In genomic region chr18:136433-136832, GRCh38 we compare ENCODE assay signal across 14 cellular contexts. TPM values are rescaled to one million over a fixed set of nuclear protein-coding genes. Genes with fewer than 3 reads are reported as not detected.
DNase-seq lines count a peak whose midpoint lies in the region; ATAC-seq and TF ChIP-seq lines count a peak whose summit lies in the region.
"Had no signal": no experiment of that assay in that cellular context is flagged by ENCODE, and none has a peak within 500 bp of the region (broad histone marks: within the 10 kb centered on the region; RNA-seq: fewer than 3 reads in every experiment).

No MANE protein-coding gene starts in this region.

- H3K27me3 ChIP-seq in H7 (ENCODE audit: control insufficient read depth, insufficient read depth, low read length): no peaks in the 10 kb centered on the region
- H3K27me3 ChIP-seq: left lung, Peyer's patch had no signal

- ATAC-seq in HG03280 (IDR thresholded peaks at IDR 0.05; ENCODE audit: unreplicated experiment): no peak
- ATAC-seq: left lung had no signal

- no peak overlapping the region for H3K4me3 ChIP-seq in H7 (ENCODE audit: insufficient read depth, low read depth, low read length)
- H3K4me3 ChIP-seq: left lung, Peyer's patch had no signal

- DNase-seq in H7 (peak; percentile 35), RPMI7951 (ENCODE audit: low read depth) (peak; percentile 17), NCI-H1694 treated with DMSO at 0.1 percent for 48 hours (lab: John Stamatoyannopoulos, UW) (no peak), dermis blood vessel endothelial cell (no peak), GM10266 (ENCODE audit: extremely low spot score) (no peak)
- peak; percentile 20 for DNase-seq in activated T-helper 9 cell treated with anti-CD3 and anti-CD28 coated beads, Interleukin-2, amount 50 U/mL, for 16 hours (ENCODE audit: low read depth)
- peak; percentile 13 for DNase-seq in stimulated activated CD4-positive, alpha-beta T cell treated with anti-CD3 and anti-CD28 coated beads, Interleukin-2, amount 100 ng/mL, for 4 hours (ENCODE audit: low read depth)
- DNase-seq: caudate nucleus, foreskin fibroblast, HFFc6, left lung, NCI-H2081, Peyer's patch had no signal

- TF ChIP-seq CTCF in GM10266 (IDR thresholded peaks at IDR 0.05; ENCODE audit: control insufficient read depth, insufficient read depth, low read depth, missing control alignments): no peak

- H3K36me3 ChIP-seq in H7 (replicated peaks; ENCODE audit: control insufficient read depth, insufficient read depth, low read length): no peaks in the 10 kb centered on the region
- H3K36me3 ChIP-seq: left lung, Peyer's patch had no signal

RNA-seq across cellular contexts. Expression of gene USP14, which starts 21.9 kb away (rescaled TPM):
- total RNA-seq in H7 (2014; rRNA removed; shearing (Covaris generic)): 15.7 and 20.3 TPM in 2 replicates
- total RNA-seq in RPMI7951 (2014; rRNA removed; shearing (Covaris generic)): 16.6 and 16.7 TPM in 2 replicates
- 22.0 and 92.5 TPM in 2 replicates for total RNA-seq in dermis blood vessel endothelial cell

Comparison
In these comparisons a context has a peak if more than half of its experiments do, and no peak if none do; other contexts are left out.
1. DNase-seq: peak in H7 (single experiment), RPMI7951 (single experiment), activated T-helper 9 cell treated with anti-CD3 and anti-CD28 coated beads, Interleukin-2, amount 50 U/mL, for 16 hours (single experiment) and stimulated activated CD4-positive, alpha-beta T cell treated with anti-CD3 and anti-CD28 coated beads, Interleukin-2, amount 100 ng/mL, for 4 hours (single experiment); none in NCI-H1694 treated with DMSO at 0.1 percent for 48 hours (single experiment), dermis blood vessel endothelial cell (single experiment) and GM10266 (single experiment).